20 cellular contexts compared by ENCODE assay signal in the genomic region with DNA sequence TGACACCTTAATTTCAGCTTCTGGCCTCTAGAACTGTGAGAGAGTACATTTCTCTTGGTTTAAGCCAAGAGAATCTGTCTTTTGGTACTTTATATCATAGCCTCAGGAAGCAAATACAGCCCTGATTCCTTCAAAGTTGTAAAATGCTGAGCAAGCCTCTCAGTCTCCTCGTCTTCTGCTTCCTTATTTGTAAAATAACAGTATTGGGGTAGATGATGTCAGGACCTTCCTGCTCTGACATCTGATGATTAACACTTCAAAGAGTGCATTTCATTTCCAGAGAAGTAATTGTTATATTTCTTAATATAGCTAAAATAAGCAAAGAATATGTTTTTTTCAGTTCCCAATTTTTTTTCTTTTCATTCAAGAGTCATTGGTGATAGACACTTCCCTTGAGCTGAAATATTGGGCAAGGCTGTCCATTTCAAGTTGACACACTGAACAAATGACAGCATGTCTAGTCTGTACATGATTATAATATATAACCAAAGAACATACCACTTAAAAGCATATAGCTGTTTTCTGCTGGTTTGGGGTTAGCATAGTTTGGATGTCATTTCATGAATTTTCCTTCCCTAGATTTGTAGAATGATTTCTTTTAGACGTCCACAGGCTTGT. TPM values are rescaled to one million over a fixed set of nuclear protein-coding genes. Genes with fewer than 3 reads are reported as not detected.
DNase-seq lines count a peak whose midpoint lies in the region; ATAC-seq and TF ChIP-seq lines count a peak whose summit lies in the region.
"Had no signal": no experiment of that assay in that cellular context is flagged by ENCODE, and none has a peak within 500 bp of the region (broad histone marks: within the 10 kb centered on the region; RNA-seq: fewer than 3 reads in every experiment).

No MANE protein-coding gene starts in this region.

- H3K9ac ChIP-seq in OCI-LY3 (ENCODE audit: low read length), result no peak overlapping the region
- H3K9ac ChIP-seq: GM23248 had no signal

- DNase-seq in SIG-M5 treated with dmso at 0.1 percent for 504 hours (lab: John Stamatoyannopoulos, UW; ENCODE audit: unreplicated experiment), result peak; percentile 63
- no peak for DNase-seq in SIG-M5 (lab: John Stamatoyannopoulos, UW)
- no peak for DNase-seq in effector memory CD8-positive, alpha-beta T cell
- DNase-seq in stimulated activated naive B cell treated with anti-CD40 and anti-IgM and Interleukin-4, amounts not matched to agents 10 μg/mL and 1 μg/mL and 100 μg/mL, for 72 hours, result no peak
- no peak for DNase-seq in cerebellar nuclear complex (lab: John Stamatoyannopoulos, UW)
- no peak for DNase-seq in activated T-helper 2 cell treated with anti-CD3 and anti-CD28 coated beads, Interferon-gamma antibody, Interleukin-2, Interleukin-4, amounts not matched to agents 10 μg/mL and 5 μg/mL and 100 μg/mL, durations not matched to agents 14 hours and 24 hours and 36 hours (ENCODE audit: low spot score)
- DNase-seq: 8988T; CD4-positive, CD25-positive, alpha-beta regulatory T cell; DMS79 treated with DMSO at 0.1 percent for 48 hours; GDM1; GM23248; KBM-7; NCI-H1930; NCI-H2171; NCI-H82; OCI-M1; RPMI8226 had no signal

- H3K4me1 ChIP-seq in OCI-LY3 (ENCODE audit: low read length), result peaks cover 17% of the 10 kb centered on the region

- peak overlapping the region in 1 of 2 donors; percentile 44 for H3K27ac Mint-ChIP-seq in effector memory CD8-positive, alpha-beta T cell
- no peak overlapping the region for H3K27ac Mint-ChIP-seq in stimulated activated naive B cell treated with anti-CD40 and anti-IgM and Interleukin-4, amounts not matched to agents 10 μg/mL and 1 μg/mL and 100 μg/mL, for 72 hours
- H3K27ac Mint-ChIP-seq in activated T-helper 2 cell treated with anti-CD3 and anti-CD28 coated beads, Interferon-gamma antibody, Interleukin-2, Interleukin-4, amounts not matched to agents 10 μg/mL and 5 μg/mL and 100 μg/mL, durations not matched to agents 14 hours and 24 hours and 36 hours, result no peak overlapping the region

- H2AFZ ChIP-seq in OCI-LY3 (ENCODE audit: low read depth, low read length), result no peak overlapping the region
- H2AFZ ChIP-seq: GM23248 had no signal

- no peaks in the 10 kb centered on the region for H3K9me3 Mint-ChIP-seq in effector memory CD8-positive, alpha-beta T cell
- H3K9me3 Mint-ChIP-seq in stimulated activated naive B cell treated with anti-CD40 and anti-IgM and Interleukin-4, amounts not matched to agents 10 μg/mL and 1 μg/mL and 100 μg/mL, for 72 hours, result no peaks in the 10 kb centered on the region
- H3K9me3 Mint-ChIP-seq in activated T-helper 2 cell treated with anti-CD3 and anti-CD28 coated beads, Interferon-gamma antibody, Interleukin-2, Interleukin-4, amounts not matched to agents 10 μg/mL and 5 μg/mL and 100 μg/mL, durations not matched to agents 14 hours and 24 hours and 36 hours, result no peaks in the 10 kb centered on the region

- peak overlapping the region; percentile 21; the same call in 1 of the 2 replicates for H3K4me2 ChIP-seq in OCI-LY3 (ENCODE audit: low read length)

- no peaks in the 10 kb centered on the region for H3K36me3 Mint-ChIP-seq in effector memory CD8-positive, alpha-beta T cell (ENCODE audit: insufficient read depth)
- H3K36me3 Mint-ChIP-seq in stimulated activated naive B cell treated with anti-CD40 and anti-IgM and Interleukin-4, amounts not matched to agents 10 μg/mL and 1 μg/mL and 100 μg/mL, for 72 hours, result peaks cover 9 to 13% of the 10 kb centered on the region in 2 donors
- peaks cover 6% of the 10 kb centered on the region for H3K36me3 Mint-ChIP-seq in activated T-helper 2 cell treated with anti-CD3 and anti-CD28 coated beads, Interferon-gamma antibody, Interleukin-2, Interleukin-4, amounts not matched to agents 10 μg/mL and 5 μg/mL and 100 μg/mL, durations not matched to agents 14 hours and 24 hours and 36 hours (ENCODE audit: low read depth)
- H3K36me3 Mint-ChIP-seq: CD4-positive, CD25-positive, alpha-beta regulatory T cell had no signal

- ATAC-seq in effector memory CD8-positive, alpha-beta T cell (replicated peaks), result peak; percentile 27
- peak; percentile 51 to 76 for ATAC-seq in stimulated activated naive B cell treated with anti-CD40 and anti-IgM and Interleukin-4, amounts not matched to agents 10 μg/mL and 1 μg/mL and 100 μg/mL, for 72 hours (replicated peaks)
- no peak for ATAC-seq in HG02763 (IDR thresholded peaks at IDR 0.05; ENCODE audit: unreplicated experiment)
- ATAC-seq: HCT116 had no signal

- no peak overlapping the region for H3K4me3 Mint-ChIP-seq in effector memory CD8-positive, alpha-beta T cell
- H3K4me3 Mint-ChIP-seq in stimulated activated naive B cell treated with anti-CD40 and anti-IgM and Interleukin-4, amounts not matched to agents 10 μg/mL and 1 μg/mL and 100 μg/mL, for 72 hours, result no peak overlapping the region
- H3K4me3 Mint-ChIP-seq in activated T-helper 2 cell treated with anti-CD3 and anti-CD28 coated beads, Interferon-gamma antibody, Interleukin-2, Interleukin-4, amounts not matched to agents 10 μg/mL and 5 μg/mL and 100 μg/mL, durations not matched to agents 14 hours and 24 hours and 36 hours (ENCODE audit: low read depth), result no peak overlapping the region
- H3K4me3 Mint-ChIP-seq: CD4-positive, CD25-positive, alpha-beta regulatory T cell had no signal

- no peaks in the 10 kb centered on the region for H3K79me2 ChIP-seq in OCI-LY3 (ENCODE audit: low read length)

- H3K36me3 ChIP-seq in OCI-LY3 (replicated peaks; ENCODE audit: low read depth, low read length), result no peaks in the 10 kb centered on the region

- no peak overlapping the region for H3K4me3 ChIP-seq in OCI-LY3 (ENCODE audit: low read length)
- H3K4me3 ChIP-seq: GM23248 had no signal

- no peaks in the 10 kb centered on the region for H3K27me3 ChIP-seq in OCI-LY3 (ENCODE audit: low read depth, low read length)

- no peaks in the 10 kb centered on the region for H4K20me1 ChIP-seq in OCI-LY3 (ENCODE audit: insufficient read depth, low read length)

- H3K27ac ChIP-seq in OCI-LY3 (ENCODE audit: low read length), result no peak overlapping the region

- H3K4me1 Mint-ChIP-seq in effector memory CD8-positive, alpha-beta T cell (ENCODE audit: low read depth in 2 of 2), result peaks cover 9 to 20% of the 10 kb centered on the region in 2 donors
- H3K4me1 Mint-ChIP-seq in stimulated activated naive B cell treated with anti-CD40 and anti-IgM and Interleukin-4, amounts not matched to agents 10 μg/mL and 1 μg/mL and 100 μg/mL, for 72 hours, result peaks cover 16 to 39% of the 10 kb centered on the region in 2 donors
- peaks cover 24% of the 10 kb centered on the region for H3K4me1 Mint-ChIP-seq in activated T-helper 2 cell treated with anti-CD3 and anti-CD28 coated beads, Interferon-gamma antibody, Interleukin-2, Interleukin-4, amounts not matched to agents 10 μg/mL and 5 μg/mL and 100 μg/mL, durations not matched to agents 14 hours and 24 hours and 36 hours (ENCODE audit: low read depth)

- no peaks in the 10 kb centered on the region for H3K9me3 ChIP-seq in OCI-LY3 (ENCODE audit: insufficient read depth, low read length)

- H3K27me3 Mint-ChIP-seq in effector memory CD8-positive, alpha-beta T cell, result no peaks in the 10 kb centered on the region
- no peaks in the 10 kb centered on the region for H3K27me3 Mint-ChIP-seq in stimulated activated naive B cell treated with anti-CD40 and anti-IgM and Interleukin-4, amounts not matched to agents 10 μg/mL and 1 μg/mL and 100 μg/mL, for 72 hours
- H3K27me3 Mint-ChIP-seq in activated T-helper 2 cell treated with anti-CD3 and anti-CD28 coated beads, Interferon-gamma antibody, Interleukin-2, Interleukin-4, amounts not matched to agents 10 μg/mL and 5 μg/mL and 100 μg/mL, durations not matched to agents 14 hours and 24 hours and 36 hours (ENCODE audit: low read depth), result no peaks in the 10 kb centered on the region

- intact Hi-C loops in activated T-helper 2 cell treated with anti-CD3 and anti-CD28 coated beads, Interferon-gamma antibody, Interleukin-2, Interleukin-4, amounts not matched to agents 10 μg/mL and 5 μg/mL and 100 μg/mL, durations not matched to agents 14 hours and 24 hours and 36 hours (cut with micrococcal nuclease), result loop anchor here (5.0 kb wide), 1 partner anchor 34 kb away; no protein-coding TSS in a partner anchor

- TF ChIP-seq CTCF in OCI-LY3 (IDR thresholded peaks at IDR 0.05; ENCODE audit: low read depth, low read length), result no peak

RNA-seq across cellular contexts. Expression of a gene that starts 53.4 kb away (rescaled TPM):
- 6.3 and 6.4 TPM in 2 replicates for total RNA-seq in activated T-helper 2 cell treated with anti-CD3 and anti-CD28 coated beads, Interferon-gamma antibody, Interleukin-2, Interleukin-4, amounts not matched to agents 10 μg/mL and 5 μg/mL and 100 μg/mL, durations not matched to agents 14 hours and 24 hours and 36 hours

RNA-seq across cellular contexts. Expression of a gene that starts 54.5 kb away (rescaled TPM):
- 8.2 and 8.5 TPM in 2 replicates for total RNA-seq in activated T-helper 2 cell treated with anti-CD3 and anti-CD28 coated beads, Interferon-gamma antibody, Interleukin-2, Interleukin-4, amounts not matched to agents 10 μg/mL and 5 μg/mL and 100 μg/mL, durations not matched to agents 14 hours and 24 hours and 36 hours
